Comparison of ENCODE assay signal across 2 cellular contexts in the genomic region with DNA sequence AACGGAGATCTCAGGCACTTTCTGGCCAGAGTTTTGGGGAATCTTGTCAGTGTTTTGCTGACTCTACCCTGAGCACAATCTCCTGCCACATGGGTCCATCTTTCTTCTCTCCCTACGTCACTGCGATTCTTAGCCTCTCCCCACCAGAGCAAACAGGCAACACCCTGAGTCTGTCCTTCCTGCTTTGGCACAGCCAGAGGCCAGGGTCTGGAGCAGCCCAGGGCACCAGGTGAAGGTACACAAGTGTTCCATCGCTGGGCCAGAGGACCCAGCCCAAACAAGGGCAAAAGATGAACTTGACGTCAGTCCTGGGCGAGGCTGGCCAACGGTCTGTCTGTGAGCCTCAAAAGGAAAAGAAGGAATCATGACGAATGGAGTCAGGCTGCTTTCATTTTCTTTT.
TF ChIP-seq lines count a peak whose summit lies in the region.

No MANE protein-coding gene starts in this region.

TF ChIP-seq in IMR-90, 13 proteins besides CTCF, POLR2A, EP300 and RAD21:
- no peak for TF ChIP-seq SMC3 (IDR thresholded peaks at IDR 0.05; ENCODE audit: low read depth, low read length)
- no peak for TF ChIP-seq ELK1 (IDR thresholded peaks at IDR 0.05; ENCODE audit: borderline replicate concordance, low read depth, low read length)
- no peak for TF ChIP-seq MXI1 (IDR thresholded peaks at IDR 0.05; ENCODE audit: borderline replicate concordance, low read depth, low read length)
- TF ChIP-seq RCOR1 (IDR thresholded peaks at IDR 0.05; ENCODE audit: insufficient replicate concordance, low read length), result no peak
- no peak for TF ChIP-seq RFX5 (IDR thresholded peaks at IDR 0.05; ENCODE audit: low read depth, low read length)
- TF ChIP-seq, protein P1, sequence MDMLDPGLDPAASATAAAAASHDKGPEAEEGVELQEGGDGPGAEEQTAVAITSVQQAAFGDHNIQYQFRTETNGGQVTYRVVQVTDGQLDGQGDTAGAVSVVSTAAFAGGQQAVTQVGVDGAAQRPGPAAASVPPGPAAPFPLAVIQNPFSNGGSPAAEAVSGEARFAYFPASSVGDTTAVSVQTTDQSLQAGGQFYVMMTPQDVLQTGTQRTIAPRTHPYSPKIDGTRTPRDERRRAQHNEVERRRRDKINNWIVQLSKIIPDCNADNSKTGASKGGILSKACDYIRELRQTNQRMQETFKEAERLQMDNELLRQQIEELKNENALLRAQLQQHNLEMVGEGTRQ (IDR thresholded peaks at IDR 0.05; ENCODE audit: low read depth, low read length), result no peak
- no peak for TF ChIP-seq CHD1 (IDR thresholded peaks at IDR 0.05; ENCODE audit: low read depth, low read length)
- TF ChIP-seq BHLHE40 (IDR thresholded peaks at IDR 0.05; ENCODE audit: low read depth, low read length), result no peak
- TF ChIP-seq MAZ (IDR thresholded peaks at IDR 0.05; ENCODE audit: borderline replicate concordance, low read depth, low read length), result no peak

TF ChIP-seq in K562, 482 proteins besides CTCF, POLR2A, EP300 and RAD21:
- TF ChIP-seq MECOM (CRISPR knock-in tag; IDR thresholded peaks at IDR 0.05) (no peak), ESRRA (IDR thresholded peaks at IDR 0.05; ENCODE audit: borderline replicate concordance, low read depth) (no peak)
